In genomic region chr2:207394203-207394741, GRCh38 we compare ENCODE assay signal across 14 cellular contexts.
DNase-seq lines count a peak whose midpoint lies in the region; ATAC-seq and TF ChIP-seq lines count a peak whose summit lies in the region.
"Had no signal": no experiment of that assay in that cellular context is flagged by ENCODE, and none has a peak within 500 bp of the region (broad histone marks: within the 10 kb centered on the region; RNA-seq: fewer than 3 reads in every experiment).

No MANE protein-coding gene starts in this region.

- no peaks in the 10 kb centered on the region for H3K79me1 ChIP-seq in mesendoderm (ENCODE audit: low read length)

- H3K27me3 ChIP-seq in RWPE2 (ENCODE audit: insufficient read depth, poor library complexity, severe bottlenecking) (no peaks in the 10 kb centered on the region), fibroblast of lung (ENCODE audit: control insufficient read depth, insufficient read depth, low read length) (no peaks in the 10 kb centered on the region), skeletal muscle satellite cell (ENCODE audit: control insufficient read depth, insufficient read depth, low read length) (no peaks in the 10 kb centered on the region), mesendoderm (ENCODE audit: insufficient read depth, low read length, poor library complexity) (no peaks in the 10 kb centered on the region)

- no CpG with 5 or more reads among the region's 3 CpGs for WGBS in mesendoderm (ENCODE audit: extremely low coverage, insufficient coverage, low lambda C conversion rate)

- H2AFZ ChIP-seq in fibroblast of lung (ENCODE audit: low read length): peak overlapping the region; percentile 22

- no peak overlapping the region for H2BK15ac ChIP-seq in mesendoderm (replicated peaks; ENCODE audit: low read depth)

- DNase-seq in RWPE2 (ENCODE audit: low spot score) (no peak), fibroblast of lung (ENCODE audit: low read depth in 2 of 2) (peak in 1 of 2 donors; percentile 53), mesendoderm (no peak), NCI-H2107 (lab: John Stamatoyannopoulos, UW) (no peak)
- DNase-seq: activated CD4-positive, alpha-beta T cell treated with anti-CD3 and anti-CD28 coated beads, Interleukin-2, amount 50 U/mL, for 1 hour; cerebellar nuclear complex; immature natural killer cell; NCI-H187 treated with DMSO at 0.1 percent for 48 hours had no signal

- POLR2A ChIA-PET in HEK293 (lab: Yijun Ruan, JAX): interaction anchor here (0.6 kb wide), 1 partner anchor 229 kb away, joined by 6 read pairs; no protein-coding TSS in a partner anchor

- no peak overlapping the region for H2AK5ac ChIP-seq in mesendoderm (ENCODE audit: low read length)

- no peak overlapping the region for H3K23ac ChIP-seq in mesendoderm (ENCODE audit: low read length)

- CTCF ChIA-PET in HEK293 (lab: Yijun Ruan, JAX): no interaction called here

- no peak overlapping the region for H3K4ac ChIP-seq in mesendoderm (ENCODE audit: low read depth, low read length)

- H3K9me3 ChIP-seq in HEK293 (ENCODE audit: control insufficient read depth, insufficient read depth, low read depth, low read length) (no peaks in the 10 kb centered on the region), RWPE2 (ENCODE audit: severe bottlenecking) (no peaks in the 10 kb centered on the region), fibroblast of lung (ENCODE audit: control insufficient read depth, insufficient read depth, low read depth, low read length) (no peaks in the 10 kb centered on the region), skeletal muscle satellite cell (replicated peaks; ENCODE audit: low read length) (peaks cover 5% of the 10 kb centered on the region)
- H3K9me3 ChIP-seq: HAP-1 had no signal

- H3K27ac ChIP-seq in HEK293 (ENCODE audit: extremely low read depth, low read depth, low read length): no peak overlapping the region; the same call in 1 of the 2 replicates
- peak overlapping the region; percentile 99 for H3K27ac ChIP-seq in RWPE2 (ENCODE audit: poor library complexity, severe bottlenecking)
- H3K27ac ChIP-seq in fibroblast of lung (ENCODE audit: insufficient read depth, low read length): peak overlapping the region; percentile 77
- H3K27ac ChIP-seq in mesendoderm (ENCODE audit: low read depth, low read length): no peak overlapping the region

- no peak for TF ChIP-seq CTCF in HEK293 (tag by site-specific recombination; IDR thresholded peaks at IDR 0.05)
- no peak for TF ChIP-seq CTCF in RWPE2 (IDR thresholded peaks at IDR 0.05; ENCODE audit: poor library complexity, severe bottlenecking)
- no peak for TF ChIP-seq CTCF in fibroblast of lung (conservative IDR thresholded peaks at IDR 0.05 in 1 of 2, IDR thresholded peaks at IDR 0.05 in 1 of 2; ENCODE audit: low read depth in 1 of 2, low read length in 2 of 2)

- H3K4me3 ChIP-seq in HEK293 (ENCODE audit: low read depth, low read length) (no peak overlapping the region), RWPE2 (ENCODE audit: severe bottlenecking) (no peak overlapping the region), fibroblast of lung (replicated peaks in 1 of 4; ENCODE audit: control extremely low read depth in 1 of 4, insufficient read depth in 1 of 4, low read depth in 3 of 4, low read length in 4 of 4) (no peak overlapping the region), skeletal muscle satellite cell (ENCODE audit: low read length) (peak overlapping the region; percentile 23), mesendoderm (ENCODE audit: low read length) (no peak overlapping the region)
- H3K4me3 ChIP-seq: GM12878, HAP-1 had no signal

- peaks cover 5% of the 10 kb centered on the region for H3K4me1 ChIP-seq in HEK293 (ENCODE audit: control insufficient read depth, insufficient read depth, low read length)
- H3K4me1 ChIP-seq in RWPE2 (ENCODE audit: insufficient read depth, poor library complexity, severe bottlenecking): peaks cover 28% of the 10 kb centered on the region
- peaks cover 11% of the 10 kb centered on the region for H3K4me1 ChIP-seq in fibroblast of lung (ENCODE audit: control insufficient read depth, extremely low read depth, insufficient read depth, low read length)
- H3K4me1 ChIP-seq in skeletal muscle satellite cell (ENCODE audit: control insufficient read depth, insufficient read depth, low read length): peaks cover 24% of the 10 kb centered on the region
- no peaks in the 10 kb centered on the region for H3K4me1 ChIP-seq in mesendoderm (ENCODE audit: control insufficient read depth, low read depth, low read length)

- no peaks in the 10 kb centered on the region for H4K20me1 ChIP-seq in fibroblast of lung (ENCODE audit: control insufficient read depth, extremely low read depth, insufficient read depth, low read length)

- H3K36me3 ChIP-seq in HEK293 (ENCODE audit: control insufficient read depth in 2 of 2, insufficient read depth in 1 of 2, low read length in 2 of 2) (no peaks in the 10 kb centered on the region), RWPE2 (ENCODE audit: low read depth) (no peaks in the 10 kb centered on the region), fibroblast of lung (ENCODE audit: control insufficient read depth, insufficient read depth, low read length) (no peaks in the 10 kb centered on the region), skeletal muscle satellite cell (ENCODE audit: insufficient read depth, low read length) (no peaks in the 10 kb centered on the region), mesendoderm (ENCODE audit: control insufficient read depth, insufficient read depth, low read length) (no peaks in the 10 kb centered on the region)
- H3K36me3 ChIP-seq: HAP-1 had no signal

- H4K8ac ChIP-seq in mesendoderm (ENCODE audit: low read depth, low read length): no peak overlapping the region

- H4K5ac ChIP-seq in mesendoderm (ENCODE audit: low read length): no peak overlapping the region

- no peak overlapping the region for H3K18ac ChIP-seq in mesendoderm (ENCODE audit: low read length)

- H3K79me2 ChIP-seq in fibroblast of lung (ENCODE audit: control insufficient read depth, insufficient read depth, low read length) (no peaks in the 10 kb centered on the region), mesendoderm (ENCODE audit: control insufficient read depth, insufficient read depth, low read length) (no peaks in the 10 kb centered on the region)

- ATAC-seq in RWPE2 (ENCODE audit: low read depth) (peak; percentile 43), GM19397 (IDR thresholded peaks at IDR 0.05; ENCODE audit: unreplicated experiment) (no peak)
- ATAC-seq: GM12878, sciatic nerve had no signal

- H2BK120ac ChIP-seq in mesendoderm (ENCODE audit: low read depth, low read length): no peak overlapping the region

- no peak overlapping the region for H2BK5ac ChIP-seq in mesendoderm (ENCODE audit: low read length)

- no peak overlapping the region for H3K56ac ChIP-seq in mesendoderm (ENCODE audit: low read length)

- H3K4me2 ChIP-seq in fibroblast of lung (ENCODE audit: extremely low read depth, insufficient read depth, low read length) (no peak overlapping the region), skeletal muscle satellite cell (ENCODE audit: low read length) (peak overlapping the region; percentile 61), mesendoderm (ENCODE audit: low read length) (no peak overlapping the region)

- H3K9ac ChIP-seq in fibroblast of lung (ENCODE audit: insufficient read depth, low read length) (no peak overlapping the region), skeletal muscle satellite cell (ENCODE audit: low read depth, low read length) (peak overlapping the region; percentile 84), mesendoderm (ENCODE audit: low read length) (no peak overlapping the region)

TF ChIP-seq in HEK293, 187 proteins besides CTCF, POLR2A, EP300 and RAD21:
- no peak for TF ChIP-seq ZNF777 (tag by site-specific recombination; IDR thresholded peaks at IDR 0.05; ENCODE audit: borderline replicate concordance)
- TF ChIP-seq, protein P1, sequence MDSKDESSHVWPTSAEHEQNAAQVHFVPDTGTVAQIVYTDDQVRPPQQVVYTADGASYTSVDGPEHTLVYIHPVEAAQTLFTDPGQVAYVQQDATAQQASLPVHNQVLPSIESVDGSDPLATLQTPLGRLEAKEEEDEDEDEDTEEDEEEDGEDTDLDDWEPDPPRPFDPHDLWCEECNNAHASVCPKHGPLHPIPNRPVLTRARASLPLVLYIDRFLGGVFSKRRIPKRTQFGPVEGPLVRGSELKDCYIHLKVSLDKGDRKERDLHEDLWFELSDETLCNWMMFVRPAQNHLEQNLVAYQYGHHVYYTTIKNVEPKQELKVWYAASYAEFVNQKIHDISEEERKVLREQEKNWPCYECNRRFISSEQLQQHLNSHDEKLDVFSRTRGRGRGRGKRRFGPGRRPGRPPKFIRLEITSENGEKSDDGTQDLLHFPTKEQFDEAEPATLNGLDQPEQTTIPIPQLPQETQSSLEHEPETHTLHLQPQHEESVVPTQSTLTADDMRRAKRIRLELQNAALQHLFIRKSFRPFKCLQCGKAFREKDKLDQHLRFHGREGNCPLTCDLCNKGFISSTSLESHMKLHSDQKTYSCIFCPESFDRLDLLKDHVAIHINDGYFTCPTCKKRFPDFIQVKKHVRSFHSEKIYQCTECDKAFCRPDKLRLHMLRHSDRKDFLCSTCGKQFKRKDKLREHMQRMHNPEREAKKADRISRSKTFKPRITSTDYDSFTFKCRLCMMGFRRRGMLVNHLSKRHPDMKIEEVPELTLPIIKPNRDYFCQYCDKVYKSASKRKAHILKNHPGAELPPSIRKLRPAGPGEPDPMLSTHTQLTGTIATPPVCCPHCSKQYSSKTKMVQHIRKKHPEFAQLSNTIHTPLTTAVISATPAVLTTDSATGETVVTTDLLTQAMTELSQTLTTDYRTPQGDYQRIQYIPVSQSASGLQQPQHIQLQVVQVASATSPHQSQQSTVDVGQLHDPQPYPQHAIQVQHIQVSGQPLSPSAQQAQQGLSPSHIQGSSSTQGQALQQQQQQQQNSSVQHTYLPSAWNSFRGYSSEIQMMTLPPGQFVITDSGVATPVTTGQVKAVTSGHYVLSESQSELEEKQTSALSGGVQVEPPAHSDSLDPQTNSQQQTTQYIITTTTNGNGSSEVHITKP (tag by site-specific recombination; IDR thresholded peaks at IDR 0.05): peak; percentile 87
- no peak for TF ChIP-seq ZNF768 (tag by site-specific recombination; IDR thresholded peaks at IDR 0.05)

Comparison
In these comparisons a context has a peak if more than half of its experiments do, and no peak if none do; other contexts are left out.
1. H3K27ac ChIP-seq: peak in RWPE2 (single experiment) and fibroblast of lung (single experiment); none in HEK293 (single experiment) and mesendoderm (single experiment).